Comparison of ENCODE assay signal across 7 cellular contexts in genomic region chr4:184733654-184734524, GRCh38. TPM values are rescaled to one million over a fixed set of nuclear protein-coding genes. Genes with fewer than 3 reads are reported as not detected.
A peak's percentile ranks its signal among the peaks of the same experiment; 100 is the strongest.
DNase-seq lines count a peak whose midpoint lies in the region; ATAC-seq, FAIRE-seq and TF ChIP-seq lines count a peak whose summit lies in the region.

Gene CENPU, minus strand, starts transcription at chr4:184734096. Its CDS starts 34 bp downstream, at chr4:184734062.

- TF ChIP-seq EP300 in sigmoid colon (IDR thresholded peaks at IDR 0.05), result peak in 1 of 4 donors; percentile 62

- FAIRE-seq in TTC549 (lab: Jason Lieb, UNC), result peak; percentile 56

- H3K4me1 Mint-ChIP-seq in brain, result peaks cover 63% of the 10 kb centered on the region

- no peak for TF ChIP-seq POLR2A in sigmoid colon (IDR thresholded peaks at IDR 0.05)

- intact Hi-C loops in sigmoid colon (cut with DNase I), result loop anchor here (2.0 kb wide), 2 partner anchors 85 to 93 kb away; partner anchors contain the start of genes CASP3 and PRIMPOL

- peaks cover 8% of the 10 kb centered on the region for H3K27me3 Mint-ChIP-seq in brain

- peak within 1 kb of the TSS; percentile 88 to 96 (median 93) for H3K27ac Mint-ChIP-seq in brain

- peak within 1 kb of the TSS; percentile 95 to 100 (median 98) for H3K4me3 Mint-ChIP-seq in brain

- peak; percentile 92 for ATAC-seq in GM18520 (IDR thresholded peaks at IDR 0.05; ENCODE audit: unreplicated experiment)
- ATAC-seq in HG03064 (IDR thresholded peaks at IDR 0.05; ENCODE audit: low read depth, unreplicated experiment), result peak; percentile 91

- TF ChIP-seq CTCF in brain (conservative IDR thresholded peaks at IDR 0.05), result no peak
- no peak for TF ChIP-seq CTCF in sigmoid colon (IDR thresholded peaks at IDR 0.05)

- DNase-seq in NCI-H2107 treated with DMSO at 0.1 percent for 48 hours (lab: John Stamatoyannopoulos, UW; ENCODE audit: unreplicated experiment) (peak; percentile 92), iPS DF 4.7 (ENCODE audit: extremely low read depth, low spot score) (peak; percentile 97), sigmoid colon (peak; percentile 97)

- WGBS in sigmoid colon, 2 donors, result 0% methylated on average over 69 of the region's 69 CpGs

- H3K9me3 ChIP-seq in sigmoid colon, result no peaks in the 10 kb centered on the region

- peaks cover 3 to 17% (median 11%) of the 10 kb centered on the region in 4 donors for H3K4me1 ChIP-seq in sigmoid colon

- H3K9me3 Mint-ChIP-seq in brain, result no peaks in the 10 kb centered on the region

- H3K4me3 ChIP-seq in sigmoid colon, result peak within 1 kb of the TSS; percentile 32 to 74 (median 58)

- H3K36me3 ChIP-seq in sigmoid colon, result no peaks in the 10 kb centered on the region

- no peaks in the 10 kb centered on the region for H3K27me3 ChIP-seq in sigmoid colon

- H3K27ac ChIP-seq in sigmoid colon, result peak within 1 kb of the TSS; percentile 63 to 72 (median 68)

- H3K36me3 Mint-ChIP-seq in brain, result peaks cover 1% of the 10 kb centered on the region

RNA-seq across cellular contexts. Expression of gene CENPU, which starts in this region (rescaled TPM):
- polyA plus RNA-seq in brain (ENCODE audit: insufficient read depth, low read depth, low replicate concordance) (8.2 TPM), sigmoid colon (10 to 100 TPM in 1 of 3 donors, 1 to 10 TPM in 2; 4.2 to 14.4 (median 5.1) TPM)
- total RNA-seq in sigmoid colon, result 1 to 10 TPM in 2 of 4 donors, under 1 TPM in 1, not detected in 1; 0.95 to 1.4 (median 1.3) TPM

Comparison
In these comparisons a context has a peak if more than half of its experiments do, and no peak if none do; other contexts are left out.
1. Peak in every context shown above with its lines: DNase-seq, ATAC-seq, H3K4me3 ChIP-seq and H3K27ac ChIP-seq.